ENCODE assay signal across 27 cellular contexts in genomic region chr10:44262551-44263251, GRCh38.
"Had no signal": no experiment of that assay in that cellular context is flagged by ENCODE, and none has a peak within 500 bp of the region (broad histone marks: within the 10 kb centered on the region; RNA-seq: fewer than 3 reads in every experiment).

No MANE protein-coding gene starts in this region.

- DNase-seq: activated CD4-positive, alpha-beta T cell treated with anti-CD3 and anti-CD28 coated beads, Interleukin-2, amount 50 U/mL, for 1 hour; activated effector memory CD4-positive, alpha-beta T cell treated with anti-CD3 and anti-CD28 coated beads, Interleukin-2, amount 50 U/mL, for 16 hours; activated naive CD4-positive, alpha-beta T cell treated with anti-CD3 and anti-CD28 coated beads, Interleukin-2, amount 10 ng/mL, durations not matched to agents 7 days and 5 days; activated naive CD8-positive, alpha-beta T cell treated with anti-CD3 and anti-CD28 coated beads, Interleukin-2, amount 10 ng/mL, durations not matched to agents 7 days and 5 days; activated T-cell treated with anti-CD3 and anti-CD28 coated beads for 4 hours; cerebellar nuclear complex; colonic mucosa; effector CD8-positive, alpha-beta T cell; gastrocnemius medialis; glutamatergic neuron; left cardiac atrium; left ventricle myocardium superior; naive B cell; spleen; stimulated activated naive CD8-positive, alpha-beta T cell treated with anti-CD3 and anti-CD28 coated beads, Interleukin-15, Interleukin-2, amounts not matched to agents 100 U/mL and 50 U/mL, for 24 hours; T-helper 17 cell; T1000; testis; upper lobe of left lung had no signal

- H3K4me1 Mint-ChIP-seq: activated naive CD4-positive, alpha-beta T cell treated with anti-CD3 and anti-CD28 coated beads, Interleukin-2, amount 10 ng/mL, durations not matched to agents 7 days and 5 days; activated naive CD8-positive, alpha-beta T cell treated with anti-CD3 and anti-CD28 coated beads, Interleukin-2, amount 10 ng/mL, durations not matched to agents 7 days and 5 days; brain; naive B cell; neural crest cell; T-helper 17 cell had no signal

- H3K4me3 ChIP-seq: ascending aorta, cardiac muscle cell, colonic mucosa, gastrocnemius medialis, hepatocyte, right atrium auricular region, spleen, testis, upper lobe of left lung had no signal

- H3K4me3 Mint-ChIP-seq: activated naive CD4-positive, alpha-beta T cell treated with anti-CD3 and anti-CD28 coated beads, Interleukin-2, amount 10 ng/mL, durations not matched to agents 7 days and 5 days; activated naive CD8-positive, alpha-beta T cell treated with anti-CD3 and anti-CD28 coated beads, Interleukin-2, amount 10 ng/mL, durations not matched to agents 7 days and 5 days; activated T-helper 1 cell treated with anti-CD3 and anti-CD28 coated beads, Interleukin-12 subunit alpha, Interleukin-12 subunit beta, Interleukin-2, Interleukin-4 antibody, amounts not matched to agents 30 ng/mL and 10 ng/mL and 1 ng/mL, durations not matched to agents 14 hours and 24 hours and 36 hours; brain; naive B cell; neural crest cell; T-helper 17 cell had no signal

- H3K36me3 Mint-ChIP-seq: activated naive CD4-positive, alpha-beta T cell treated with anti-CD3 and anti-CD28 coated beads, Interleukin-2, amount 10 ng/mL, durations not matched to agents 7 days and 5 days; activated naive CD8-positive, alpha-beta T cell treated with anti-CD3 and anti-CD28 coated beads, Interleukin-2, amount 10 ng/mL, durations not matched to agents 7 days and 5 days; brain; naive B cell had no signal

- H3K27ac Mint-ChIP-seq: activated naive CD4-positive, alpha-beta T cell treated with anti-CD3 and anti-CD28 coated beads, Interleukin-2, amount 10 ng/mL, durations not matched to agents 7 days and 5 days; activated naive CD8-positive, alpha-beta T cell treated with anti-CD3 and anti-CD28 coated beads, Interleukin-2, amount 10 ng/mL, durations not matched to agents 7 days and 5 days; activated T-helper 1 cell treated with anti-CD3 and anti-CD28 coated beads, Interleukin-12 subunit alpha, Interleukin-12 subunit beta, Interleukin-2, Interleukin-4 antibody, amounts not matched to agents 30 ng/mL and 10 ng/mL and 1 ng/mL, durations not matched to agents 14 hours and 24 hours and 36 hours; brain; naive B cell; T-helper 17 cell had no signal

- ATAC-seq: gastrocnemius medialis; stimulated activated naive CD8-positive, alpha-beta T cell treated with anti-CD3 and anti-CD28 coated beads, Interleukin-15, Interleukin-2, amounts not matched to agents 100 U/mL and 50 U/mL, for 24 hours; T-helper 17 cell had no signal

- H3K27me3 ChIP-seq: ascending aorta, cardiac muscle cell, colonic mucosa, gastrocnemius medialis, hepatocyte, right atrium auricular region, spleen, testis, upper lobe of left lung had no signal

- H3K36me3 ChIP-seq: ascending aorta, cardiac muscle cell, colonic mucosa, gastrocnemius medialis, right atrium auricular region, spleen, upper lobe of left lung had no signal

- H3K27me3 Mint-ChIP-seq: activated naive CD8-positive, alpha-beta T cell treated with anti-CD3 and anti-CD28 coated beads, Interleukin-2, amount 10 ng/mL, durations not matched to agents 7 days and 5 days; brain; naive B cell had no signal

- H3K9me3 ChIP-seq: colonic mucosa, right atrium auricular region, testis, upper lobe of left lung had no signal

- H3K27ac ChIP-seq: colonic mucosa, epithelial cell of prostate, hepatocyte, right atrium auricular region, testis, upper lobe of left lung had no signal

- H3K4me1 ChIP-seq: colonic mucosa, testis, upper lobe of left lung had no signal
